ENCODE assay signal across 1 cellular context in genomic region chr20:39075731-39076130, GRCh38.
TF ChIP-seq lines count a peak whose summit lies in the region.

No MANE protein-coding gene starts in this region.

TF ChIP-seq in HEK293, 187 proteins besides CTCF, POLR2A, EP300 and RAD21 (continued from another document):
- peak; percentile 82 for TF ChIP-seq ZNF10 (tag by site-specific recombination; IDR thresholded peaks at IDR 0.05)
